ENCODE assay signal across 18 cellular contexts in the genomic region with DNA sequence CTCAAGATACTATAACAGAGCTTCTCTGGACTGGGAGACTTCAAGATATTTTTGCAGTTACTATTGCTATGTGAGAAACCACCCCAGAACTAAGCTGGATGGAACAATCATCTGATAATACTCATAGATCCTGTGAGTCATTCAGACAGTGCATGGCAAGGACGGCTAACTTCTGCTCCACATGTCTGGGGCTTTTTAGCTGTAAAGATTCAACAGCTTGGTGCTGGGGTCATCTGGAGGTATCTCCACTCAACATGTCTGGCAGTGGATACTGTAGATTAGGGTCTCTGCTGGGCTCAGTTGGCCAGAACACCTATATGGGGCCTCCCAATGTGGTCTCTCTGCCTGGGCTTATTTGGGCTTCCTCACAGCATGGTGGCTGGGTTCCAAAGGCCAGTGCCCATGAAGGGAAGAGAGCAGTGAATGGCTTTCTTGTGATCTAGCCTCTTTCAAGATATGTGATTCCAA.
A peak's percentile ranks its signal among the peaks of the same experiment; 100 is the strongest.
DNase-seq lines count a peak whose midpoint lies in the region; ATAC-seq and TF ChIP-seq lines count a peak whose summit lies in the region.
"Had no signal": no experiment of that assay in that cellular context is flagged by ENCODE, and none has a peak within 500 bp of the region (broad histone marks: within the 10 kb centered on the region; RNA-seq: fewer than 3 reads in every experiment).

No MANE protein-coding gene starts in this region.

- H3K9me3 ChIP-seq in ovary = no peaks in the 10 kb centered on the region
- H3K9me3 ChIP-seq: upper lobe of left lung had no signal

- 73 to 92% (median 87%) methylated on average over 1 of the region's 1 CpG for WGBS in ovary, 3 donors

- H3K4me1 ChIP-seq in ovary (ENCODE audit: insufficient read depth) = peaks cover 1% of the 10 kb centered on the region
- H3K4me1 ChIP-seq: BLaER1, upper lobe of left lung had no signal

- no peaks in the 10 kb centered on the region for H3K27me3 ChIP-seq in ovary
- H3K27me3 ChIP-seq: BLaER1, upper lobe of left lung had no signal

- no peak for ATAC-seq in GM21786 (IDR thresholded peaks at IDR 0.05; ENCODE audit: unreplicated experiment)
- ATAC-seq: natural killer cell had no signal

- TF ChIP-seq EP300 in ovary (IDR thresholded peaks at IDR 0.05) = no peak

- H3K4me3 ChIP-seq in astrocyte of the spinal cord (ENCODE audit: low read depth, low read length) (no peak overlapping the region), ovary (no peak overlapping the region)
- H3K4me3 ChIP-seq: BLaER1, skin epidermis, upper lobe of left lung had no signal

- in situ Hi-C loops in astrocyte of the spinal cord (cut with HindIII; ENCODE audit: low sequenced_read_pairs) = no loop called here

- intact Hi-C loops in ovary (cut with DNase I) = no loop called here

- DNase-seq in AG08396 (ENCODE audit: low spot score) (peak; percentile 61), HT1080 (ENCODE audit: low read depth) (peak; percentile 90), astrocyte of the spinal cord (ENCODE audit: low read depth, low spot score) (peak; percentile 89), iris pigment epithelial cell (ENCODE audit: low read depth) (peak; percentile 97), ovary (no peak), NCI-H2171 treated with DMSO at 0.1 percent for 48 hours (lab: John Stamatoyannopoulos, UW) (no peak)
- DNase-seq in activated CD4-positive, alpha-beta T cell treated with anti-CD3 and anti-CD28 coated beads, Interleukin-2, amount 50 U/mL, for 1 hour = no peak
- DNase-seq: aorta, kidney, natural killer cell, NCI-H1092 treated with DMSO at 0.1 percent for 48 hours, NCI-H524, SHP77 treated with DMSO at 0.1 percent for 48 hours, upper lobe of left lung, WERI-Rb-1 had no signal

- TF ChIP-seq CTCF in astrocyte of the spinal cord (IDR thresholded peaks at IDR 0.05; ENCODE audit: low read depth, low read length) (no peak), ovary (IDR thresholded peaks at IDR 0.05) (no peak)

- no peak for TF ChIP-seq POLR2A in ovary (IDR thresholded peaks at IDR 0.05)

- no peaks in the 10 kb centered on the region for H3K36me3 ChIP-seq in ovary
- H3K36me3 ChIP-seq: BLaER1, upper lobe of left lung, WERI-Rb-1 had no signal

- no peak overlapping the region for H3K27ac ChIP-seq in ovary
- H3K27ac ChIP-seq: BLaER1, upper lobe of left lung, WERI-Rb-1 had no signal

Comparison
In these comparisons a context has a peak if more than half of its experiments do, and no peak if none do; other contexts are left out.
1. DNase-seq: peak in AG08396 (single experiment), HT1080 (single experiment), astrocyte of the spinal cord (single experiment) and iris pigment epithelial cell (single experiment); none in ovary (0 of 5), activated CD4-positive, alpha-beta T cell treated with anti-CD3 and anti-CD28 coated beads, Interleukin-2, amount 50 U/mL, for 1 hour (single experiment) and NCI-H2171 treated with DMSO at 0.1 percent for 48 hours (single experiment).